8 cellular contexts compared by ENCODE assay signal in the genomic region with DNA sequence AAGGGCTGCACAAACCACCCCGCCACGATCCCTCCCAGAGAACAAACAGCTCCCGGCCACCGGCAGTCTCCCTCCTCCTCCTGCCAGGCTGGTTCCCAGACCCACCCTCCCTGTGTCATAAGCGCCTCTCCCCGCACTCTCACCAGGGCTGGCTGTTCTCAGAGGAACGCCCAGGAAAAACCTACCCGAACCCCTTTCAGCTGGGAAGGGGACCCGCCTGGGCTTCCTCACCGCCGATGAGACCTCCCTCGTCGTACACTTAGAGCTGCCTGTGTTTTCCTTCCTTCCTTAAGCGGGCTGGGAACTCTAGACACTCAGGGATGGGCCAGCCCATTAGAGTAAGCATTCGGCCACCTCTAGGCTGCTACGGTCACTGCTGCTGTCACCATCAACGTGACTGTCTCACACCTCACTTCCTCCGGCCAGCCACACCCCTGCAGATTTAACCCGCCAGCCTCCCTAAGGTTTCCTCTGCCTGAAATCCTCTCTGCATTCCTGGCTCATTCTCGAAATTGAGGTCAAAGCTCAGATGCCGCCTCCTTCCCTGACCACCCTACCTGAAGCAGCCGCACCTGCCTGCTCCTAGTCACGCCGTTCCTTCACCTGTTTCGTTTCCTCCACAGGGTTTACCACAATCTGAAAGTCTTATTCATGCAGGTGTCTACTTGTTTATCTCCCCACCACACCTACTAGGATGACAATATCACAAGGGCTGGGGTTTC. TPM values are rescaled to one million over a fixed set of nuclear protein-coding genes. Genes with fewer than 3 reads are reported as not detected.
DNase-seq lines count a peak whose midpoint lies in the region; ATAC-seq and TF ChIP-seq lines count a peak whose summit lies in the region.

No MANE protein-coding gene starts in this region.

- H3K4me2 ChIP-seq in neural progenitor cell, result peak overlapping the region; percentile 55

- H3K36me3 Mint-ChIP-seq in neural progenitor cell, result no peaks in the 10 kb centered on the region

- TF ChIP-seq CTCF in neural progenitor cell (IDR thresholded peaks at IDR 0.05), result no peak

- H3F3A ChIP-seq in neural progenitor cell (ENCODE audit: low read depth), result peaks cover 8% of the 10 kb centered on the region

- no peak overlapping the region for H3K27ac Mint-ChIP-seq in neural progenitor cell

- no peaks in the 10 kb centered on the region for H3K79me2 ChIP-seq in neural progenitor cell (ENCODE audit: low read depth)

- H3K36me3 ChIP-seq in neural progenitor cell, result no peaks in the 10 kb centered on the region

- H3K4me1 ChIP-seq in neural progenitor cell, result peaks cover 7% of the 10 kb centered on the region

- peak overlapping the region; percentile 79 for H3K4me3 Mint-ChIP-seq in neural progenitor cell

- H3K4me3 ChIP-seq in neural progenitor cell, result peak overlapping the region; percentile 28

- H3K27me3 Mint-ChIP-seq in neural progenitor cell (ENCODE audit: insufficient read depth, low read depth), result peaks cover 63% of the 10 kb centered on the region

- no peak for ATAC-seq in HG03108 (IDR thresholded peaks at IDR 0.05; ENCODE audit: unreplicated experiment)

- DNase-seq in NOMO-1 treated with DMSO at 0.1 percent for 48 hours (lab: John Stamatoyannopoulos, UW; ENCODE audit: unreplicated experiment) (peak; percentile 21), NOMO-1 treated with dmso at 0.1 percent for 144 hours (lab: John Stamatoyannopoulos, UW; ENCODE audit: unreplicated experiment) (no peak), NCI-H748 (lab: John Stamatoyannopoulos, UW; ENCODE audit: unreplicated experiment) (peak; percentile 74), epithelial cell of prostate (ENCODE audit: low read depth, low spot score) (peak; percentile 95), neural progenitor cell (ENCODE audit: low spot score) (peak; percentile 61)
- no peak for DNase-seq in stimulated activated CD4-positive, alpha-beta T cell treated with anti-CD3 and anti-CD28 coated beads, Interleukin-15, amount 100 ng/mL, for 24 hours
- no peak for DNase-seq in stimulated activated CD4-positive, alpha-beta T cell treated with anti-CD3 and anti-CD28 coated beads, Interleukin-4, amount 100 ng/mL, for 24 hours

- no peaks in the 10 kb centered on the region for H3K9me3 ChIP-seq in neural progenitor cell (ENCODE audit: low read depth)

- peaks cover 5% of the 10 kb centered on the region for H4K20me1 ChIP-seq in neural progenitor cell (ENCODE audit: low read depth)

- H3K9me3 Mint-ChIP-seq in neural progenitor cell, result peaks cover 8% of the 10 kb centered on the region

- peak overlapping the region; percentile 92 for H3K27ac ChIP-seq in epithelial cell of prostate
- H3K27ac ChIP-seq in neural progenitor cell, result no peak overlapping the region

- peaks cover 100% of the 10 kb centered on the region for H3K27me3 ChIP-seq in neural progenitor cell

- H3K4me1 Mint-ChIP-seq in neural progenitor cell, result peaks cover 8% of the 10 kb centered on the region

- no peak overlapping the region for H3K9ac ChIP-seq in neural progenitor cell

- H2AFZ ChIP-seq in neural progenitor cell (replicated peaks), result no peak overlapping the region

RNA-seq across cellular contexts. Expression of gene RDH13, which starts 6.3 kb away (rescaled TPM):
- total RNA-seq in neural progenitor cell (ENCODE audit: low replicate concordance), result 9.0 and 9.4 TPM in 2 replicates

RNA-seq across cellular contexts. Expression of gene EPS8L1, which starts 6.4 kb away (rescaled TPM):
- 7.0 and 17.5 TPM in 2 replicates for total RNA-seq in neural progenitor cell (ENCODE audit: low replicate concordance)

RNA-seq across cellular contexts. Expression of gene GP6, which starts 31.2 kb away (rescaled TPM):
- not detected in 2 replicates for total RNA-seq in neural progenitor cell (ENCODE audit: low replicate concordance)

RNA-seq across cellular contexts. Expression of gene PPP1R12C, which starts 48.1 kb away (rescaled TPM):
- total RNA-seq in neural progenitor cell (ENCODE audit: low replicate concordance), result 21.8 and 62.7 TPM in 2 replicates

Comparison
In these comparisons a context has a peak if more than half of its experiments do, and no peak if none do; other contexts are left out.
1. DNase-seq: peak in NOMO-1 treated with DMSO at 0.1 percent for 48 hours (single experiment), NCI-H748 (single experiment), epithelial cell of prostate (single experiment) and neural progenitor cell (single experiment); none in NOMO-1 treated with dmso at 0.1 percent for 144 hours (single experiment), stimulated activated CD4-positive, alpha-beta T cell treated with anti-CD3 and anti-CD28 coated beads, Interleukin-15, amount 100 ng/mL, for 24 hours (single experiment) and stimulated activated CD4-positive, alpha-beta T cell treated with anti-CD3 and anti-CD28 coated beads, Interleukin-4, amount 100 ng/mL, for 24 hours (single experiment).